Comparison of ENCODE assay signal across 12 cellular contexts in genomic region chr6:35725081-35725708, GRCh38. TPM values are rescaled to one million over a fixed set of nuclear protein-coding genes. Genes with fewer than 3 reads are reported as not detected.
DNase-seq lines count a peak whose midpoint lies in the region; ATAC-seq and TF ChIP-seq lines count a peak whose summit lies in the region.
"Had no signal": no experiment of that assay in that cellular context is flagged by ENCODE, and none has a peak within 500 bp of the region (broad histone marks: within the 10 kb centered on the region; RNA-seq: fewer than 3 reads in every experiment).

No MANE protein-coding gene starts in this region.

- H3K9me3 ChIP-seq in heart right ventricle, result no peaks in the 10 kb centered on the region
- no peaks in the 10 kb centered on the region for H3K9me3 ChIP-seq in upper lobe of left lung

- peaks cover 31 to 93% (median 67%) of the 10 kb centered on the region in 9 donors for H3K4me1 ChIP-seq in heart right ventricle
- peaks cover 94 to 96% (median 96%) of the 10 kb centered on the region in 4 donors for H3K4me1 ChIP-seq in upper lobe of left lung

- no peak for TF ChIP-seq POLR2A in upper lobe of left lung (IDR thresholded peaks at IDR 0.05)

- H3K36me3 Mint-ChIP-seq in nephron (ENCODE audit: low read depth), result no peaks in the 10 kb centered on the region

- H3K4me3 ChIP-seq in heart right ventricle, result no peak overlapping the region
- no peak overlapping the region for H3K4me3 ChIP-seq in choroid plexus epithelial cell (ENCODE audit: low read depth, low read length)
- H3K4me3 ChIP-seq in upper lobe of left lung, result no peak overlapping the region

- DNase-seq in heart right ventricle (no peak), left ventricle myocardium superior (no peak), choroid plexus epithelial cell (ENCODE audit: low read depth) (peak; percentile 31), upper lobe of left lung (no peak), inferior parietal cortex (ENCODE audit: extremely low spot score) (no peak)
- DNase-seq: islet precursor cell; NCI-H187; stimulated activated CD4-positive, alpha-beta T cell treated with anti-CD3 and anti-CD28 coated beads, Interleukin-4, amount 100 ng/mL, for 24 hours had no signal

- peaks cover 3% of the 10 kb centered on the region for H3K27me3 Mint-ChIP-seq in nephron (ENCODE audit: low read depth)

- intact Hi-C loops in heart right ventricle (cut with DNase I), result loop anchor here in 5 of 10 donors (2.0 to 5.0 kb wide), 3 partner anchors 33 to 38 kb away; partner anchors contain the start of gene FKBP5 (in 4 of the 5)
- intact Hi-C loops in left ventricle myocardium superior (cut with micrococcal nuclease), result loop anchor here (5.0 kb wide), 1 partner anchor 123 kb away; no protein-coding TSS in a partner anchor

- H3K36me3 ChIP-seq in heart right ventricle (no peaks in the 10 kb centered on the region), upper lobe of left lung (no peaks in the 10 kb centered on the region)

- peak overlapping the region; percentile 38 to 83 (median 40) for H3K4me3 Mint-ChIP-seq in nephron

- H3K27ac Mint-ChIP-seq in nephron, result peak overlapping the region; percentile 89 to 96 (median 92)

- H3K27ac ChIP-seq in heart right ventricle (peak overlapping the region; percentile 59 to 100 (median 98)), upper lobe of left lung (peak overlapping the region; percentile 99 to 100 (median 100))

- TF ChIP-seq CTCF in heart right ventricle (IDR thresholded peaks at IDR 0.05) (no peak), choroid plexus epithelial cell (conservative IDR thresholded peaks at IDR 0.05; ENCODE audit: low read depth, low read length) (no peak), nephron (IDR thresholded peaks at IDR 0.05; ENCODE audit: unreplicated experiment in 3 of 3) (no peak), upper lobe of left lung (IDR thresholded peaks at IDR 0.05) (no peak)

- 57 to 68% methylated on average over 5 of the region's 5 CpGs for WGBS in heart right ventricle, 2 donors
- 61% methylated on average over 5 of the region's 5 CpGs for WGBS in upper lobe of left lung, 2 donors

- H3K9me3 Mint-ChIP-seq in nephron, result no peaks in the 10 kb centered on the region

- peaks cover 55% of the 10 kb centered on the region for H3K4me1 Mint-ChIP-seq in nephron

- no peaks in the 10 kb centered on the region for H3K27me3 ChIP-seq in heart right ventricle
- no peaks in the 10 kb centered on the region for H3K27me3 ChIP-seq in upper lobe of left lung

- ATAC-seq in heart right ventricle (no peak), left ventricle myocardium superior (no peak), upper lobe of left lung (ENCODE audit: low FRiP score in 2 of 2) (no peak), HG02642 (IDR thresholded peaks at IDR 0.05; ENCODE audit: poor library complexity, unreplicated experiment) (no peak), HG03565 (IDR thresholded peaks at IDR 0.05; ENCODE audit: unreplicated experiment) (no peak)
- ATAC-seq: Panc1 had no signal

- TF ChIP-seq EP300 in upper lobe of left lung (IDR thresholded peaks at IDR 0.05), result no peak

RNA-seq across cellular contexts. Expression of gene ARMC12, which starts 11.6 kb away (rescaled TPM):
- total RNA-seq in heart right ventricle (under 1 TPM in 4 of 10 donors, not detected in 6; 0.20 to 0.37 (median 0.24) TPM), left ventricle myocardium superior (not detected), upper lobe of left lung (1 to 10 TPM in 1 of 6 donors, under 1 TPM in 4, not detected in 1; 0.46 to 6.3 (median 0.74) TPM)
- under 1 TPM; 0.16 to 0.95 TPM for polyA plus RNA-seq in heart right ventricle

RNA-seq across cellular contexts. Expression of gene FKBP5, which starts 36.5 kb away (rescaled TPM):
- 100 to 1,000 TPM in 3 of 10 donors, 10 to 100 TPM in 7; 20.3 to 151 (median 45.3) TPM for total RNA-seq in heart right ventricle
- polyA plus RNA-seq in heart right ventricle, result 100 to 1,000 TPM in 1 of 2 donors, 10 to 100 TPM in 1; 40.5 to 199 TPM
- 82.8 TPM for total RNA-seq in left ventricle myocardium superior
- total RNA-seq in upper lobe of left lung, result 100 to 1,000 TPM; 112 to 203 (median 143) TPM

RNA-seq across cellular contexts. Expression of gene CLPSL2, which starts 51.2 kb away (rescaled TPM):
- total RNA-seq in heart right ventricle (not detected), left ventricle myocardium superior (not detected), upper lobe of left lung (not detected)
- polyA plus RNA-seq in heart right ventricle, result not detected

RNA-seq across cellular contexts. Expression of gene CLPSL1, which starts 55.6 kb away (rescaled TPM):
- total RNA-seq in heart right ventricle, result not detected
- not detected for polyA plus RNA-seq in heart right ventricle
- total RNA-seq in left ventricle myocardium superior, result not detected
- not detected for total RNA-seq in upper lobe of left lung
